10 cellular contexts compared by ENCODE assay signal in genomic region chr10:89838002-89838615, GRCh38.
A peak's percentile ranks its signal among the peaks of the same experiment; 100 is the strongest.
DNase-seq lines count a peak whose midpoint lies in the region; ATAC-seq, FAIRE-seq and TF ChIP-seq lines count a peak whose summit lies in the region.
"Had no signal": no experiment of that assay in that cellular context is flagged by ENCODE, and none has a peak within 500 bp of the region (broad histone marks: within the 10 kb centered on the region; RNA-seq: fewer than 3 reads in every experiment).

No MANE protein-coding gene starts in this region.

- H3K4me3 ChIP-seq in liver (ENCODE audit: low read depth in 1 of 3, low read length in 3 of 3) (peak overlapping the region; percentile 20 to 47 (median 43)), HepG2 (replicated peaks in 1 of 3; ENCODE audit: insufficient read depth in 1 of 3, low read depth in 2 of 3, low read length in 3 of 3) (no peak overlapping the region), cardiac fibroblast (replicated peaks in 1 of 2; ENCODE audit: low read depth in 2 of 2, low read length in 2 of 2) (peak overlapping the region; percentile 47 to 56), aorta (ENCODE audit: low read length in 2 of 2) (peak overlapping the region; percentile 64 to 81)
- H3K4me3 ChIP-seq: SJSA1 had no signal

- H3K27me3 ChIP-seq in liver (ENCODE audit: control insufficient read depth in 4 of 4, insufficient read depth in 4 of 4, low read length in 3 of 4) (no peaks in the 10 kb centered on the region), HepG2 (ENCODE audit: control insufficient read depth in 1 of 2, insufficient read depth in 2 of 2, low read length in 2 of 2) (no peaks in the 10 kb centered on the region), aorta (ENCODE audit: control insufficient read depth in 1 of 2, insufficient read depth in 2 of 2, low read length in 1 of 2) (no peaks in the 10 kb centered on the region)
- H3K27me3 ChIP-seq: SJSA1 had no signal

- no peak for FAIRE-seq in HepG2 (lab: Jason Lieb, UNC)
- FAIRE-seq: endometrium had no signal

- TF ChIP-seq EP300 in HepG2 (IDR thresholded peaks at IDR 0.05; ENCODE audit: low read depth in 2 of 2, low read length in 2 of 2) (no peak), HepG2 (CRISPR knock-in tag; IDR thresholded peaks at IDR 0.05; ENCODE audit: borderline replicate concordance) (no peak)

- no peak overlapping the region for H2AFZ ChIP-seq in HepG2 (ENCODE audit: low read length)

- in situ Hi-C loops in HepG2 (cut with HindIII; ENCODE audit: extremely low pct_ligation_motif_present, low pct_unique_long_range_greater_than_20kb), result no loop called here

- no TSS peak for BruUV-seq in HepG2 (replicated peaks; lab: Mats Ljungman, UMichigan)

- no peak overlapping the region for H3K4me2 ChIP-seq in HepG2 (ENCODE audit: low read depth, low read length)

- no peaks in the 10 kb centered on the region for H4K20me1 ChIP-seq in HepG2 (ENCODE audit: insufficient read depth, low read length)

- TF ChIP-seq RAD21 in liver (IDR thresholded peaks at IDR 0.05), result no peak
- no peak for TF ChIP-seq RAD21 in HepG2 (CRISPR knock-in tag; IDR thresholded peaks at IDR 0.05)

- H3K9ac ChIP-seq in liver (ENCODE audit: low read depth in 1 of 2, low read length in 2 of 2), result no peak overlapping the region
- no peak overlapping the region for H3K9ac ChIP-seq in HepG2 (ENCODE audit: insufficient read depth, low read depth, low read length)

- no peak for TF ChIP-seq CTCF in liver (IDR thresholded peaks at IDR 0.05; ENCODE audit: low read depth, low read length, missing input control)
- no peak for TF ChIP-seq CTCF in HepG2 (CRISPR knock-in tag; IDR thresholded peaks at IDR 0.05)
- TF ChIP-seq CTCF in cardiac fibroblast (IDR thresholded peaks at IDR 0.05; ENCODE audit: low read depth, low read length), result no peak

- 55% methylated on average over 27 of the region's 27 CpGs for WGBS in liver
- 84% methylated on average over 19 of the region's 27 CpGs for WGBS in HepG2 (ENCODE audit: low lambda C conversion rate)
- 29 to 38% methylated on average over 27 of the region's 27 CpGs for WGBS in aorta, 2 donors

- H3K27ac ChIP-seq in liver (ENCODE audit: low read depth in 1 of 2, low read length in 2 of 2), result no peak overlapping the region
- no peak overlapping the region for H3K27ac ChIP-seq in HepG2 (ENCODE audit: extremely low read length, insufficient read depth, low read length)
- no peak overlapping the region for H3K27ac ChIP-seq in aorta (ENCODE audit: low read depth in 1 of 2, low read length in 2 of 2)
- H3K27ac ChIP-seq: SJSA1 had no signal

- intact Hi-C loops in HepG2 (cut with micrococcal nuclease; ENCODE audit: unreplicated experiment) (no loop called here), aorta (cut with DNase I) (no loop called here)

- H3K79me2 ChIP-seq in HepG2 (ENCODE audit: insufficient read depth, low read length), result no peaks in the 10 kb centered on the region

- TF ChIP-seq POLR2A in HepG2 (IDR thresholded peaks at IDR 0.05; ENCODE audit: insufficient read depth in 1 of 2, low read depth in 2 of 2, low read length in 2 of 2), result no peak

- peaks cover 0 to 2% (median under 1%) of the 10 kb centered on the region in 4 donors for H3K9me3 ChIP-seq in liver (ENCODE audit: control insufficient read depth in 4 of 4, low read length in 3 of 4)
- H3K9me3 ChIP-seq in HepG2 (ENCODE audit: low read length), result peaks cover 3% of the 10 kb centered on the region; the same call in 1 of the 2 replicates
- peaks cover 1% of the 10 kb centered on the region for H3K9me3 ChIP-seq in aorta (ENCODE audit: control insufficient read depth, low read length)
- H3K9me3 ChIP-seq: SJSA1 had no signal

- no peak for DNase-seq in HepG2 (ENCODE audit: low spot score)
- DNase-seq in cardiac fibroblast (ENCODE audit: low read depth in 2 of 2), result no peak
- peak; percentile 10 for DNase-seq in mucosa of gallbladder (ENCODE audit: low spot score)
- no peak for DNase-seq in aorta
- DNase-seq in stimulated activated CD8-positive, alpha-beta memory T cell treated with anti-CD3 and anti-CD28 coated beads, Interleukin-4, amount 100 ng/mL, for 48 hours, result no peak

- no peaks in the 10 kb centered on the region for H3K36me3 ChIP-seq in liver (ENCODE audit: control insufficient read depth in 4 of 4, insufficient read depth in 3 of 4, low read depth in 1 of 4, low read length in 3 of 4)
- H3K36me3 ChIP-seq in HepG2 (replicated peaks in 1 of 2; ENCODE audit: control insufficient read depth in 1 of 2, insufficient read depth in 2 of 2, low read length in 2 of 2), result no peaks in the 10 kb centered on the region
- H3K36me3 ChIP-seq in aorta (ENCODE audit: control insufficient read depth in 1 of 2, insufficient read depth in 2 of 2, low read length in 1 of 2), result no peaks in the 10 kb centered on the region
- H3K36me3 ChIP-seq: SJSA1 had no signal

- peaks cover 0 to 11% (median 5%) of the 10 kb centered on the region in 4 donors for H3K4me1 ChIP-seq in liver (ENCODE audit: control insufficient read depth in 4 of 4, insufficient read depth in 4 of 4, low read length in 3 of 4)
- H3K4me1 ChIP-seq in HepG2 (ENCODE audit: insufficient read depth, low read length), result no peaks in the 10 kb centered on the region
- H3K4me1 ChIP-seq in aorta (ENCODE audit: control insufficient read depth in 1 of 2, insufficient read depth in 2 of 2, low read length in 2 of 2), result no peaks in the 10 kb centered on the region
- H3K4me1 ChIP-seq: SJSA1 had no signal

- CTCF ChIA-PET in HepG2 (lab: Yijun Ruan, JAX; ENCODE audit: low intra/inter-chr PET ratio, low total read pairs), result no interaction called here

- ATAC-seq in HepG2, result no peak
- no peak for ATAC-seq in aorta (ENCODE audit: low FRiP score)
- ATAC-seq in GM18517 (IDR thresholded peaks at IDR 0.05; ENCODE audit: unreplicated experiment), result no peak
- ATAC-seq in HG03520 (IDR thresholded peaks at IDR 0.05; ENCODE audit: unreplicated experiment), result no peak

- POLR2A ChIA-PET in HepG2 (lab: Yijun Ruan, JAX), result no interaction called here

TF ChIP-seq in liver, 16 proteins besides CTCF, POLR2A, EP300 and RAD21:
- TF ChIP-seq ZBTB33 (IDR thresholded peaks at IDR 0.05) (no peak), JUND (IDR thresholded peaks at IDR 0.05) (no peak), SP1 (IDR thresholded peaks at IDR 0.05) (no peak), FOXA2 (IDR thresholded peaks at IDR 0.05) (no peak), ATF3 (IDR thresholded peaks at IDR 0.05) (no peak), MAX (IDR thresholded peaks at IDR 0.05) (no peak)
TF ChIP-seq in liver: peak in this region for 0.

TF ChIP-seq in HepG2, 621 proteins besides CTCF, POLR2A, EP300 and RAD21:
- TF ChIP-seq ZNF737 (CRISPR knock-in tag; IDR thresholded peaks at IDR 0.05; ENCODE audit: borderline replicate concordance), result no peak
- no peak for TF ChIP-seq JUND (CRISPR knock-in tag; IDR thresholded peaks at IDR 0.05)
- TF ChIP-seq SP5 (CRISPR knock-in tag; IDR thresholded peaks at IDR 0.05; ENCODE audit: borderline replicate concordance, low read depth), result no peak
- no peak for TF ChIP-seq MBNL3 (CRISPR knock-in tag; conservative IDR thresholded peaks at IDR 0.05)
- no peak for TF ChIP-seq NR1H2 (CRISPR knock-in tag; IDR thresholded peaks at IDR 0.05; ENCODE audit: borderline replicate concordance, low read depth)
- no peak for TF ChIP-seq NFIB (CRISPR knock-in tag; IDR thresholded peaks at IDR 0.05; ENCODE audit: borderline replicate concordance)
- no peak for TF ChIP-seq CREBL2 (CRISPR knock-in tag; IDR thresholded peaks at IDR 0.05; ENCODE audit: borderline replicate concordance)
- no peak for TF ChIP-seq TBL1XR1 (IDR thresholded peaks at IDR 0.05; ENCODE audit: borderline replicate concordance, low read length, partially characterized antibody)
- no peak for TF ChIP-seq ZBTB1 (CRISPR knock-in tag; IDR thresholded peaks at IDR 0.05; ENCODE audit: borderline replicate concordance)
- no peak for TF ChIP-seq ZNF350 (CRISPR knock-in tag; IDR thresholded peaks at IDR 0.05; ENCODE audit: borderline replicate concordance, low read depth)
- no peak for TF ChIP-seq MAF1 (CRISPR knock-in tag; IDR thresholded peaks at IDR 0.05; ENCODE audit: borderline replicate concordance)

Comparison
In these comparisons a context has a peak if more than half of its experiments do, and no peak if none do; other contexts are left out.
1. H3K4me3 ChIP-seq: peak in liver (3 of 3), cardiac fibroblast (2 of 2) and aorta (2 of 2); none in HepG2 (0 of 3).